Comparison of ENCODE assay signal across 1 cellular context in genomic region chr12:56941299-56942017, GRCh38.
TF ChIP-seq lines count a peak whose summit lies in the region.

No MANE protein-coding gene starts in this region.

TF ChIP-seq in HepG2, 621 proteins besides CTCF, POLR2A, EP300 and RAD21 (continued from another document and continues in another):
- TF ChIP-seq ZNF142 (CRISPR knock-in tag; IDR thresholded peaks at IDR 0.05) (no peak), TERF1 (CRISPR knock-in tag; IDR thresholded peaks at IDR 0.05) (no peak), KLF9 (CRISPR knock-in tag; IDR thresholded peaks at IDR 0.05; ENCODE audit: low read depth) (peak; percentile 88; the same call in 1 of the 2 replicates), NR0B2 (CRISPR knock-in tag; IDR thresholded peaks at IDR 0.05) (no peak), RNF2 (conservative IDR thresholded peaks at IDR 0.05; ENCODE audit: low read depth) (no peak), ZBTB33 (CRISPR knock-in tag; IDR thresholded peaks at IDR 0.05) (peak; percentile 46), POLR2G (IDR thresholded peaks at IDR 0.05; ENCODE audit: low read depth, low read length) (no peak), TOE1 (CRISPR knock-in tag; IDR thresholded peaks at IDR 0.05) (no peak), HMGA1 (CRISPR knock-in tag; conservative IDR thresholded peaks at IDR 0.05) (no peak), ZNF513 (CRISPR knock-in tag; conservative IDR thresholded peaks at IDR 0.05) (no peak), TRIM24 (CRISPR knock-in tag; IDR thresholded peaks at IDR 0.05) (0 out of 2 replicates have a peak, but pooled peaks have one; percentile 59), ZNF674 (CRISPR knock-in tag; IDR thresholded peaks at IDR 0.05; ENCODE audit: low read depth) (no peak), SIN3B (IDR thresholded peaks at IDR 0.05; ENCODE audit: low read length) (no peak), MTA1 (CRISPR knock-in tag; IDR thresholded peaks at IDR 0.05; ENCODE audit: borderline replicate concordance) (peak; percentile 21; the same call in 1 of the 2 replicates), ARNTL (CRISPR knock-in tag; IDR thresholded peaks at IDR 0.05) (peak; percentile 75), SYNCRIP (IDR thresholded peaks at IDR 0.05; ENCODE audit: insufficient read depth, low read depth, low read length) (no peak), ZNF720 (CRISPR knock-in tag; IDR thresholded peaks at IDR 0.05) (no peak), ZNF160 (CRISPR knock-in tag; IDR thresholded peaks at IDR 0.05) (no peak), NFRKB (IDR thresholded peaks at IDR 0.05) (no peak), HOXA3 (CRISPR knock-in tag; IDR thresholded peaks at IDR 0.05) (peak; percentile 87), NFE2L2 (IDR thresholded peaks at IDR 0.05; ENCODE audit: low read length) (peak; percentile 98), NFATC3 (CRISPR knock-in tag; IDR thresholded peaks at IDR 0.05) (no peak), ATF6 (CRISPR knock-in tag; conservative IDR thresholded peaks at IDR 0.05) (no peak), ZFP36 (IDR thresholded peaks at IDR 0.05; ENCODE audit: borderline replicate concordance, low read depth, low read length, partially characterized antibody) (no peak), ZNF484 (CRISPR knock-in tag; IDR thresholded peaks at IDR 0.05; ENCODE audit: borderline replicate concordance, low read depth) (no peak), TOPORS (CRISPR knock-in tag; IDR thresholded peaks at IDR 0.05) (peak; percentile 33), HDAC2 (CRISPR knock-in tag; IDR thresholded peaks at IDR 0.05) (peak; percentile 95), ARID3A (IDR thresholded peaks at IDR 0.05; ENCODE audit: low read depth, low read length) (no peak; the same call in 1 of the 2 replicates), FOXK1 (CRISPR knock-in tag; IDR thresholded peaks at IDR 0.05; ENCODE audit: borderline replicate concordance, low read depth) (peak; percentile 88; the same call in 1 of the 2 replicates), SP5 (CRISPR knock-in tag; IDR thresholded peaks at IDR 0.05; ENCODE audit: borderline replicate concordance, low read depth) (peak; percentile 74), FUBP1 (CRISPR knock-in tag; IDR thresholded peaks at IDR 0.05; ENCODE audit: borderline replicate concordance) (no peak), PRDM4 (CRISPR knock-in tag; IDR thresholded peaks at IDR 0.05; ENCODE audit: borderline replicate concordance) (no peak), ZNF251 (CRISPR knock-in tag; IDR thresholded peaks at IDR 0.05) (no peak), ZNF414 (CRISPR knock-in tag; IDR thresholded peaks at IDR 0.05) (peak; percentile 91; the same call in 1 of the 2 replicates), SUZ12 (IDR thresholded peaks at IDR 0.05; ENCODE audit: low read depth, low read length) (no peak), ZBTB20 (CRISPR knock-in tag; IDR thresholded peaks at IDR 0.05; ENCODE audit: borderline replicate concordance, low read depth) (peak; percentile 96), FOXP1 (IDR thresholded peaks at IDR 0.05) (peak; percentile 84), FOXP1 (CRISPR knock-in tag; IDR thresholded peaks at IDR 0.05) (peak; percentile 97), GZF1 (CRISPR knock-in tag; IDR thresholded peaks at IDR 0.05) (no peak), ZNF430 (CRISPR knock-in tag; IDR thresholded peaks at IDR 0.05) (peak; percentile 76), ZNF207 (IDR thresholded peaks at IDR 0.05; ENCODE audit: borderline replicate concordance) (no peak), KAT8 (CRISPR knock-in tag; IDR thresholded peaks at IDR 0.05) (no peak; the same call in 1 of the 2 replicates)
